In the genomic region with DNA sequence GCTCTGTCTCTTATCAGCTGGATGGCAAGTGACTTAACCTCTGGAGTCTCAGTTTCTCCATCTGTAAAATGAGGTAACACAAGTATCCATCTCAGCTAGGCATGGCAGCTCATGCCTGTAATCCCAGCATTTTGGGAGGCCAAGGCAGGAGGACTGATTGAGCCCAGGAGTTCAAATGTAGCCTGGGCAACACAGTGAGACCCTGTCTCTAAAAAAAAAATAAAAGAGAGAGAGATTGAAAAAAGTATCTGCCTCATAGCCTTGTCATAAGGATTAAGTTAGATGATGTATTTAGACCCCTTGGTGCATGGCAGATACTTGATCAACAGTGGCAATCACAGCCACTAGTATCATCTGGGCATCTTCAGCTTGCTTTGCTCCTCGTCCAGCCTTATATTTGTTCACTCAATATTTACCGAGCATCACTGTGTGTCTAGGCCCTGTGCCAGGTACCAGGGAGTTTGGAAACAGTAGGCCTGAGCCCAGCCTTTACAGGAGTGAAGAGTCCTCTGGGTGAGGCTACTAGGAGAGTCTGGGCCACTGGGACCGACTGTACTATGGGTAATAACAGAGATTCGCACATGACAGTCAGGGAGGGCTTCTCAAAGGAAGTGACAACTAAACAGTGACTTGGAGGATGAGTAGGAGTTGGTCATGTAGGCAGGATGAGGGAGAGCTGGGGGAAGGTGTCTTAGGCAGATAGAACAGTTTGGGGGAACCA, we compare ENCODE assay signal across 12 cellular contexts. TPM values are rescaled to one million over a fixed set of nuclear protein-coding genes. Genes with fewer than 3 reads are reported as not detected.
DNase-seq lines count a peak whose midpoint lies in the region; ATAC-seq and TF ChIP-seq lines count a peak whose summit lies in the region.
"Had no signal": no experiment of that assay in that cellular context is flagged by ENCODE, and none has a peak within 500 bp of the region (broad histone marks: within the 10 kb centered on the region; RNA-seq: fewer than 3 reads in every experiment).

No MANE protein-coding gene starts in this region.

- TF ChIP-seq EP300 in transverse colon (IDR thresholded peaks at IDR 0.05; ENCODE audit: low read depth) (no peak), tibial nerve (IDR thresholded peaks at IDR 0.05) (no peak)

- in situ Hi-C loops in transverse colon (cut with MboI; ENCODE audit: low pct_ligation_motif_present in 1 of 4, low pct_unique_long_range_greater_than_20kb in 1 of 4, low sequenced_read_pairs in 3 of 4), result no loop called here

- H3K9me3 ChIP-seq in transverse colon (no peaks in the 10 kb centered on the region), tibial nerve (no peaks in the 10 kb centered on the region)
- H3K9me3 ChIP-seq: thoracic aorta had no signal

- H3K4me3 ChIP-seq in transverse colon (no peak overlapping the region), tibial nerve (no peak overlapping the region)
- H3K4me3 ChIP-seq: thoracic aorta had no signal

- peak overlapping the region; percentile 75 to 87 for H3K27ac Mint-ChIP-seq in effector memory CD8-positive, alpha-beta T cell
- H3K27ac Mint-ChIP-seq: activated B cell treated with CpG ODN at 0.5 μM for 24 hours had no signal

- DNase-seq in activated T-cell treated with anti-CD3 and anti-CD28 coated beads, Interleukin-2, amount 50 U/mL, for 4 hours, result no peak
- DNase-seq in activated T-cell treated with anti-CD3 and anti-CD28 coated beads, Interleukin-2, amount 50 U/mL, for 1 hour, result no peak
- DNase-seq in NCI-H774 (lab: John Stamatoyannopoulos, UW) (peak; percentile 67), transverse colon (peak; percentile 71), tibial nerve (ENCODE audit: low spot score in 2 of 2) (no peak), NK-92 (lab: John Stamatoyannopoulos, UW; ENCODE audit: unreplicated experiment) (no peak)
- no peak for DNase-seq in effector memory CD8-positive, alpha-beta T cell
- DNase-seq: activated B cell treated with CpG ODN at 0.5 μM for 24 hours; activated effector memory CD4-positive, alpha-beta T cell treated with Interleukin-2 at 50 U/mL for 16 hours; EL had no signal

- H3K4me1 ChIP-seq in transverse colon (peaks cover 0 to 7% (median 1%) of the 10 kb centered on the region in 4 donors), tibial nerve (no peaks in the 10 kb centered on the region)

- H3K4me1 Mint-ChIP-seq in activated T-cell treated with anti-CD3 and anti-CD28 coated beads, Interleukin-2, amount 50 U/mL, for 4 hours (ENCODE audit: low read depth), result peaks cover 18% of the 10 kb centered on the region
- peaks cover 32 to 37% of the 10 kb centered on the region in 2 donors for H3K4me1 Mint-ChIP-seq in effector memory CD8-positive, alpha-beta T cell (ENCODE audit: low read depth in 2 of 2)
- H3K4me1 Mint-ChIP-seq: activated B cell treated with CpG ODN at 0.5 μM for 24 hours had no signal

- H3K27me3 ChIP-seq in transverse colon (no peaks in the 10 kb centered on the region), tibial nerve (no peaks in the 10 kb centered on the region)

- H3K36me3 Mint-ChIP-seq in activated T-cell treated with anti-CD3 and anti-CD28 coated beads, Interleukin-2, amount 50 U/mL, for 4 hours (ENCODE audit: insufficient read depth), result peaks cover 17% of the 10 kb centered on the region
- peaks cover 27% of the 10 kb centered on the region for H3K36me3 Mint-ChIP-seq in effector memory CD8-positive, alpha-beta T cell (ENCODE audit: insufficient read depth)

- no peak for TF ChIP-seq POLR2A in transverse colon (IDR thresholded peaks at IDR 0.05)
- TF ChIP-seq POLR2A in tibial nerve (IDR thresholded peaks at IDR 0.05), result no peak

- ATAC-seq in activated T-cell treated with anti-CD3 and anti-CD28 coated beads, Interleukin-2, amount 50 U/mL, for 4 hours, result peak; percentile 18 to 54
- ATAC-seq in effector memory CD8-positive, alpha-beta T cell (replicated peaks), result peak; percentile 26
- ATAC-seq in GM21576 (IDR thresholded peaks at IDR 0.05; ENCODE audit: unreplicated experiment), result no peak

- intact Hi-C loops in transverse colon (cut with DNase I; ENCODE audit: low total_unique reads), result no loop called here

- H3K27ac ChIP-seq in transverse colon (no peak overlapping the region), tibial nerve (no peak overlapping the region)
- H3K27ac ChIP-seq: thoracic aorta had no signal

- H3K36me3 ChIP-seq in transverse colon (peaks cover 0 to 5% (median 0%) of the 10 kb centered on the region in 4 donors), tibial nerve (peaks cover 0 to 3% (median 0%) of the 10 kb centered on the region in 3 donors)
- H3K36me3 ChIP-seq: thoracic aorta had no signal

- H3K27me3 Mint-ChIP-seq in activated T-cell treated with anti-CD3 and anti-CD28 coated beads, Interleukin-2, amount 50 U/mL, for 4 hours (ENCODE audit: low read depth), result no peaks in the 10 kb centered on the region
- H3K27me3 Mint-ChIP-seq in effector memory CD8-positive, alpha-beta T cell, result no peaks in the 10 kb centered on the region
- H3K27me3 Mint-ChIP-seq: activated B cell treated with CpG ODN at 0.5 μM for 24 hours had no signal

- no peak overlapping the region for H3K4me3 Mint-ChIP-seq in activated T-cell treated with anti-CD3 and anti-CD28 coated beads, Interleukin-2, amount 50 U/mL, for 4 hours
- H3K4me3 Mint-ChIP-seq in effector memory CD8-positive, alpha-beta T cell, result no peak overlapping the region
- H3K4me3 Mint-ChIP-seq: activated B cell treated with CpG ODN at 0.5 μM for 24 hours had no signal

- TF ChIP-seq CTCF in transverse colon (IDR thresholded peaks at IDR 0.05) (no peak), tibial nerve (IDR thresholded peaks at IDR 0.05) (no peak)

- WGBS in transverse colon (ENCODE audit: low coverage in 1 of 2), 2 donors, result 42% methylated on average over 3 to 4 of the region's 4 CpGs
- WGBS in tibial nerve, 2 donors, result 63 to 72% methylated on average over 4 of the region's 4 CpGs

- no peaks in the 10 kb centered on the region for H3K9me3 Mint-ChIP-seq in activated T-cell treated with anti-CD3 and anti-CD28 coated beads, Interleukin-2, amount 50 U/mL, for 4 hours
- no peaks in the 10 kb centered on the region for H3K9me3 Mint-ChIP-seq in effector memory CD8-positive, alpha-beta T cell
- H3K9me3 Mint-ChIP-seq: activated B cell treated with CpG ODN at 0.5 μM for 24 hours had no signal

RNA-seq across cellular contexts. Expression of a gene that starts 34.2 kb away (rescaled TPM):
- 1 to 10 TPM; 1.6 to 2.1 (median 1.7) TPM for total RNA-seq in activated T-cell treated with anti-CD3 and anti-CD28 coated beads, Interleukin-2, amount 50 U/mL, for 4 hours
- total RNA-seq in transverse colon (10 to 100 TPM in 3 of 4 donors, 1 to 10 TPM in 1; 10.0 to 59.1 (median 47.1) TPM), tibial nerve (1 to 10 TPM; 1.9 to 3.3 (median 3.2) TPM)

RNA-seq across cellular contexts. Expression of a gene that starts 39.2 kb away (rescaled TPM):
- total RNA-seq in activated T-cell treated with anti-CD3 and anti-CD28 coated beads, Interleukin-2, amount 50 U/mL, for 4 hours, result 10 to 100 TPM; 30.4 to 40.6 (median 32.5) TPM
- total RNA-seq in transverse colon, result 10 to 100 TPM; 28.7 to 58.7 (median 53.8) TPM
- 10 to 100 TPM in 3 of 4 donors, 1 to 10 TPM in 1; 9.4 to 16.8 (median 10.1) TPM for total RNA-seq in tibial nerve

Comparison
In these comparisons a context has a peak if more than half of its experiments do, and no peak if none do; other contexts are left out.
1. DNase-seq: peak in NCI-H774 (single experiment) and transverse colon (single experiment); none in activated T-cell treated with anti-CD3 and anti-CD28 coated beads, Interleukin-2, amount 50 U/mL, for 4 hours (single experiment), activated T-cell treated with anti-CD3 and anti-CD28 coated beads, Interleukin-2, amount 50 U/mL, for 1 hour (single experiment), effector memory CD8-positive, alpha-beta T cell (0 of 3), tibial nerve (0 of 2) and NK-92 (single experiment).